In genomic region chr9:112332272-112332671, GRCh38 we compare ENCODE assay signal across 8 cellular contexts. TPM values are rescaled to one million over a fixed set of nuclear protein-coding genes. Genes with fewer than 3 reads are reported as not detected.
DNase-seq lines count a peak whose midpoint lies in the region; ATAC-seq and TF ChIP-seq lines count a peak whose summit lies in the region.

No MANE protein-coding gene starts in this region.

- peaks cover 13% of the 10 kb centered on the region for H3K4me1 ChIP-seq in iPS-18a (ENCODE audit: control insufficient read depth, low read depth, low read length)
- no peaks in the 10 kb centered on the region for H3K4me1 ChIP-seq in stomach smooth muscle (ENCODE audit: control insufficient read depth, insufficient read depth, low read length)

- no peaks in the 10 kb centered on the region for H3K27me3 ChIP-seq in iPS-18a (ENCODE audit: control insufficient read depth, insufficient read depth, low read length)
- no peaks in the 10 kb centered on the region for H3K27me3 ChIP-seq in stomach smooth muscle (ENCODE audit: control insufficient read depth in 1 of 2, insufficient read depth in 2 of 2, low read length in 2 of 2)

- TF ChIP-seq POLR2A in GM18505 (IDR thresholded peaks at IDR 0.05; ENCODE audit: borderline replicate concordance, extremely low read depth, insufficient read depth, insufficient read length) = no peak

- ATAC-seq in WTC11 (no peak), GM18505 (IDR thresholded peaks at IDR 0.05; ENCODE audit: unreplicated experiment) (no peak), HG03378 (IDR thresholded peaks at IDR 0.05; ENCODE audit: unreplicated experiment) (no peak), HG02981 (IDR thresholded peaks at IDR 0.05; ENCODE audit: unreplicated experiment) (no peak)

- H3K9ac ChIP-seq in iPS-18a (ENCODE audit: low read length) (peak overlapping the region; percentile 64), stomach smooth muscle (ENCODE audit: low read length in 2 of 2) (peak overlapping the region; percentile 65 to 80)

- DNase-seq in NCI-H82 (lab: John Stamatoyannopoulos, UW) = peak; percentile 24
- DNase-seq in NCI-H82 treated with DMSO at 0.1 percent for 48 hours (lab: John Stamatoyannopoulos, UW; ENCODE audit: unreplicated experiment) = no peak
- DNase-seq in WTC11 (ENCODE audit: low spot score) = no peak

- H3K27ac ChIP-seq in iPS-18a (ENCODE audit: low read length) = no peak overlapping the region
- H3K27ac ChIP-seq in stomach smooth muscle (ENCODE audit: low read length) = peak overlapping the region; percentile 84

- H3K36me3 ChIP-seq in iPS-18a (ENCODE audit: control insufficient read depth, low read depth, low read length) (no peaks in the 10 kb centered on the region), stomach smooth muscle (ENCODE audit: control insufficient read depth in 2 of 2, insufficient read depth in 2 of 2, low read length in 2 of 2) (no peaks in the 10 kb centered on the region)

- POLR2A ChIA-PET in WTC11 (lab: Charles Lee) = interaction anchor here (2.3 kb wide), 1 partner anchor 219 kb away, joined by 6 read pairs; no protein-coding TSS in a partner anchor

- CTCF ChIA-PET in WTC11 (lab: Charles Lee) = interaction anchor here (1.9 to 2.5 kb wide), 2 partner anchors 219 to 234 kb away, joined by 11 to 31 read pairs; no protein-coding TSS in a partner anchor

- H3K27me3 Mint-ChIP-seq in WTC11 (ENCODE audit: low read depth) = no peaks in the 10 kb centered on the region

- TF ChIP-seq CTCF in WTC11 (IDR thresholded peaks at IDR 0.05) = no peak

- peak overlapping the region; percentile 94 for H3K4me3 Mint-ChIP-seq in WTC11

- H3K27ac Mint-ChIP-seq in WTC11 = peak overlapping the region; percentile 91

- H3K4me3 ChIP-seq in iPS-18a (ENCODE audit: low read length) (peak overlapping the region; percentile 95), stomach smooth muscle (ENCODE audit: low read length in 2 of 2) (peak overlapping the region; percentile 84 to 88)

- H3K9me3 ChIP-seq in iPS-18a (ENCODE audit: control insufficient read depth, low read depth, low read length) = no peaks in the 10 kb centered on the region
- H3K9me3 ChIP-seq in stomach smooth muscle (ENCODE audit: control insufficient read depth in 2 of 2, low read length in 2 of 2) = no peaks in the 10 kb centered on the region

- H3K9me3 Mint-ChIP-seq in WTC11 = no peaks in the 10 kb centered on the region

- peaks cover 39% of the 10 kb centered on the region for H3K4me1 Mint-ChIP-seq in WTC11

- 0 out of 2 replicates have a peak, but pooled peaks cover 2% of the 10 kb centered on the region for H3K36me3 Mint-ChIP-seq in WTC11

TF ChIP-seq in WTC11, 78 proteins besides CTCF, POLR2A, EP300 and RAD21:
- no peak for TF ChIP-seq ZNF317 (CRISPR knock-in tag; IDR thresholded peaks at IDR 0.05; ENCODE audit: borderline replicate concordance, low read depth)
- no peak for TF ChIP-seq RORB (CRISPR knock-in tag; IDR thresholded peaks at IDR 0.05)
- TF ChIP-seq NFYB (CRISPR knock-in tag; conservative IDR thresholded peaks at IDR 0.05; ENCODE audit: low read depth) = no peak
- no peak for TF ChIP-seq GABPB1 (CRISPR knock-in tag; IDR thresholded peaks at IDR 0.05)
- TF ChIP-seq SP1 (CRISPR knock-in tag; conservative IDR thresholded peaks at IDR 0.05) = no peak
- no peak for TF ChIP-seq MXD4 (CRISPR knock-in tag; IDR thresholded peaks at IDR 0.05; ENCODE audit: borderline replicate concordance)
- TF ChIP-seq TEAD4 (CRISPR knock-in tag; IDR thresholded peaks at IDR 0.05) = no peak

RNA-seq across cellular contexts. Expression of gene PTBP3, which starts 1.1 kb away (rescaled TPM):
- 97.5 to 108 TPM (median 100 TPM) in 3 replicates for total RNA-seq in WTC11 (2021)

RNA-seq across cellular contexts. Expression of gene HSDL2, which starts 47.6 kb away (rescaled TPM):
- 13.8 to 15.3 TPM (median 14.3 TPM) in 3 replicates for total RNA-seq in WTC11 (2021)
